In genomic region chr3:52310861-52311566, GRCh38 we compare ENCODE assay signal across 8 cellular contexts. TPM values are rescaled to one million over a fixed set of nuclear protein-coding genes. Genes with fewer than 3 reads are reported as not detected.
DNase-seq lines count a peak whose midpoint lies in the region; ATAC-seq and TF ChIP-seq lines count a peak whose summit lies in the region.

No MANE protein-coding gene starts in this region.

- no peaks in the 10 kb centered on the region for H3K9me3 ChIP-seq in colonic mucosa

- CTCF ChIA-PET in GM10248 (lab: Yijun Ruan, JAX), result interaction anchor here (1.2 to 2.9 kb wide), 6 partner anchors 11 to 117 kb away, joined by 3 to 13 read pairs (median 4); no protein-coding TSS in a partner anchor
- CTCF ChIA-PET in activated CD8-positive, alpha-beta T cell treated with anti-CD3 and anti-CD28 coated beads for 36 hours (lab: Charles Lee), result interaction anchor here (1.0 to 2.7 kb wide), 5 partner anchors 28 to 157 kb away, joined by 3 to 19 read pairs (median 4); partner anchors contain the start of gene POC1A

- peak overlapping the region; percentile 17 for H3K4me3 Mint-ChIP-seq in activated CD8-positive, alpha-beta T cell treated with anti-CD3 and anti-CD28 coated beads for 36 hours
- H3K4me3 Mint-ChIP-seq in naive thymus-derived CD8-positive, alpha-beta T cell, result no peak overlapping the region

- H3K27ac ChIP-seq in colonic mucosa, result no peak overlapping the region

- TF ChIP-seq CTCF in GM10248 (IDR thresholded peaks at IDR 0.05; ENCODE audit: control extremely low read depth, extremely low read depth, low read depth, missing control alignments) (no peak), colonic mucosa (IDR thresholded peaks at IDR 0.05) (no peak)
- no peak for TF ChIP-seq CTCF in activated CD8-positive, alpha-beta T cell treated with anti-CD3 and anti-CD28 coated beads for 36 hours (IDR thresholded peaks at IDR 0.05)

- POLR2A ChIA-PET in GM10248 (lab: Yijun Ruan, JAX), result interaction anchor here (0.6 kb wide), 1 partner anchor 68 kb away, joined by 5 read pairs; no protein-coding TSS in a partner anchor
- POLR2A ChIA-PET in activated CD8-positive, alpha-beta T cell treated with anti-CD3 and anti-CD28 coated beads for 36 hours (lab: Charles Lee), result interaction anchor here (1.3 to 1.9 kb wide), 3 partner anchors 12 to 91 kb away, joined by 3 to 5 read pairs (median 4); partner anchors contain the start of gene WDR82
- POLR2A ChIA-PET in naive thymus-derived CD8-positive, alpha-beta T cell (lab: Charles Lee), result interaction anchor here (0.5 to 1.2 kb wide), 4 partner anchors 10 to 105 kb away, joined by 3 to 5 read pairs (median 3); partner anchors contain the start of gene WDR82

- peaks cover 64% of the 10 kb centered on the region for H3K4me1 Mint-ChIP-seq in activated CD8-positive, alpha-beta T cell treated with anti-CD3 and anti-CD28 coated beads for 36 hours (ENCODE audit: low read depth)
- peaks cover 25 to 71% (median 42%) of the 10 kb centered on the region in 4 donors for H3K4me1 Mint-ChIP-seq in naive thymus-derived CD8-positive, alpha-beta T cell

- intact Hi-C loops in activated CD8-positive, alpha-beta T cell treated with anti-CD3 and anti-CD28 coated beads for 36 hours (cut with micrococcal nuclease), result no loop called here
- intact Hi-C loops in colonic mucosa (cut with DNase I), result no loop called here

- H3K36me3 ChIP-seq in colonic mucosa, result no peaks in the 10 kb centered on the region

- no peaks in the 10 kb centered on the region for H3K9me3 Mint-ChIP-seq in activated CD8-positive, alpha-beta T cell treated with anti-CD3 and anti-CD28 coated beads for 36 hours
- H3K9me3 Mint-ChIP-seq in naive thymus-derived CD8-positive, alpha-beta T cell, result no peaks in the 10 kb centered on the region

- no peaks in the 10 kb centered on the region for H3K27me3 ChIP-seq in colonic mucosa

- peaks cover 3% of the 10 kb centered on the region for H3K36me3 Mint-ChIP-seq in activated CD8-positive, alpha-beta T cell treated with anti-CD3 and anti-CD28 coated beads for 36 hours (ENCODE audit: low read depth)
- peaks cover 0 to 17% (median 0%) of the 10 kb centered on the region in 3 donors for H3K36me3 Mint-ChIP-seq in naive thymus-derived CD8-positive, alpha-beta T cell

- no peak overlapping the region for H3K4me3 ChIP-seq in colonic mucosa

- H3K4me1 ChIP-seq in colonic mucosa, result peaks cover 3% of the 10 kb centered on the region

- H3K27me3 Mint-ChIP-seq in activated CD8-positive, alpha-beta T cell treated with anti-CD3 and anti-CD28 coated beads for 36 hours, result no peaks in the 10 kb centered on the region
- no peaks in the 10 kb centered on the region for H3K27me3 Mint-ChIP-seq in naive thymus-derived CD8-positive, alpha-beta T cell

- H3K9ac ChIP-seq in colonic mucosa (ENCODE audit: low read depth in 2 of 2, low read length in 2 of 2), result no peak overlapping the region

- ATAC-seq in GM21825 (IDR thresholded peaks at IDR 0.05; ENCODE audit: unreplicated experiment), result peak; percentile 41
- peak; percentile 93 for ATAC-seq in activated CD8-positive, alpha-beta T cell treated with anti-CD3 and anti-CD28 coated beads for 36 hours
- ATAC-seq in naive thymus-derived CD8-positive, alpha-beta T cell, result peak; percentile 72 to 77

- peak; percentile 87 for DNase-seq in GM10248 (ENCODE audit: extremely low spot score)
- DNase-seq in activated CD8-positive, alpha-beta T cell treated with anti-CD3 and anti-CD28 coated beads for 36 hours, result peak; percentile 91
- peak in 9 of 10 donors; percentile 13 to 73 (median 32) for DNase-seq in naive thymus-derived CD8-positive, alpha-beta T cell
- no peak for DNase-seq in islet precursor cell
- DNase-seq in colonic mucosa, result no peak
- DNase-seq in hippocampal formation (lab: John Stamatoyannopoulos, UW), result no peak
- DNase-seq in NCI-H1436 treated with DMSO at 0.1 percent for 48 hours (lab: John Stamatoyannopoulos, UW), result no peak

- peak overlapping the region; percentile 81 for H3K27ac Mint-ChIP-seq in activated CD8-positive, alpha-beta T cell treated with anti-CD3 and anti-CD28 coated beads for 36 hours
- H3K27ac Mint-ChIP-seq in naive thymus-derived CD8-positive, alpha-beta T cell, result peak overlapping the region in 9 of 10 donors; percentile 15 to 69 (median 57)

RNA-seq across cellular contexts. Expression of gene DNAH1, which starts 5.1 kb away (rescaled TPM):
- 10 to 100 TPM in 1 of 2 experiments, 1 to 10 TPM in 1; 9.2 to 10.2 TPM for total RNA-seq in activated CD8-positive, alpha-beta T cell treated with anti-CD3 and anti-CD28 coated beads for 36 hours
- total RNA-seq in naive thymus-derived CD8-positive, alpha-beta T cell, result 10 to 100 TPM; 39.4 to 41.4 TPM
- polyA plus RNA-seq in naive thymus-derived CD8-positive, alpha-beta T cell, result 1 to 10 TPM in 2 of 3 donors, under 1 TPM in 1; 0.21 to 1.3 (median 1.1) TPM
- total RNA-seq in colonic mucosa, result 1 to 10 TPM; 7.0 to 9.1 TPM

RNA-seq across cellular contexts. Expression of gene GLYCTK, which starts 23.4 kb away (rescaled TPM):
- 10 to 100 TPM; 21.6 to 21.9 TPM for total RNA-seq in activated CD8-positive, alpha-beta T cell treated with anti-CD3 and anti-CD28 coated beads for 36 hours
- total RNA-seq in naive thymus-derived CD8-positive, alpha-beta T cell, result 10 to 100 TPM; 39.9 to 41.5 TPM
- polyA plus RNA-seq in naive thymus-derived CD8-positive, alpha-beta T cell, result 10 to 100 TPM in 1 of 3 donors, 1 to 10 TPM in 2; 6.4 to 10.4 (median 7.6) TPM
- 10 to 100 TPM; 45.2 to 63.2 TPM for total RNA-seq in colonic mucosa

RNA-seq across cellular contexts. Expression of gene WDR82, which starts 32.6 kb away (rescaled TPM):
- total RNA-seq in activated CD8-positive, alpha-beta T cell treated with anti-CD3 and anti-CD28 coated beads for 36 hours, result 100 to 1,000 TPM; 103 to 105 TPM
- total RNA-seq in naive thymus-derived CD8-positive, alpha-beta T cell, result 100 to 1,000 TPM; 190 to 191 TPM
- polyA plus RNA-seq in naive thymus-derived CD8-positive, alpha-beta T cell, result 100 to 1,000 TPM; 136 to 172 (median 146) TPM
- 10 to 100 TPM; 65.7 to 67.0 TPM for total RNA-seq in colonic mucosa

Comparison
In these comparisons a context has a peak if more than half of its experiments do, and no peak if none do; other contexts are left out.
1. DNase-seq: peak in GM10248 (single experiment), activated CD8-positive, alpha-beta T cell treated with anti-CD3 and anti-CD28 coated beads for 36 hours (single experiment) and naive thymus-derived CD8-positive, alpha-beta T cell (9 of 10); none in islet precursor cell (single experiment), colonic mucosa (single experiment), hippocampal formation (0 of 2) and NCI-H1436 treated with DMSO at 0.1 percent for 48 hours (single experiment).
2. ATAC-seq: peak in every context shown above with its lines; median percentile 93 in activated CD8-positive, alpha-beta T cell treated with anti-CD3 and anti-CD28 coated beads for 36 hours; 74 in naive thymus-derived CD8-positive, alpha-beta T cell; 41 in GM21825.